In genomic region chr14:82359201-82359600, GRCh38 we compare ENCODE assay signal across 30 cellular contexts.
"Had no signal": no experiment of that assay in that cellular context is flagged by ENCODE, and none has a peak within 500 bp of the region (broad histone marks: within the 10 kb centered on the region; RNA-seq: fewer than 3 reads in every experiment).

No MANE protein-coding gene starts in this region.

- H3K27me3 ChIP-seq: adrenal gland, ascending aorta, body of pancreas, brain microvascular endothelial cell, breast epithelium, cardiac muscle cell had no signal

- H3K27ac ChIP-seq: adrenal gland, ascending aorta, body of pancreas, brain microvascular endothelial cell, breast epithelium, cardiac muscle cell had no signal

- H3K4me3 ChIP-seq: adrenal gland, ascending aorta, body of pancreas, breast epithelium, cardiac muscle cell had no signal

- DNase-seq: activated effector memory CD4-positive, alpha-beta T cell treated with anti-CD3 and anti-CD28 coated beads, Interleukin-2, amount 50 U/mL, for 16 hours; activated effector memory CD4-positive, alpha-beta T cell treated with Interleukin-2 at 50 U/mL for 16 hours; activated gamma-delta T cell; activated gamma-delta T cell treated with Interleukin-2 at 50 U/mL for 16 hours; activated naive CD4-positive, alpha-beta T cell; activated naive CD4-positive, alpha-beta T cell treated with anti-CD3 and anti-CD28 coated beads for 36 hours; activated naive CD4-positive, alpha-beta T cell treated with anti-CD3 and anti-CD28 coated beads, Interleukin-2, amount 10 ng/mL, durations not matched to agents 7 days and 5 days; activated naive CD4-positive, alpha-beta T cell treated with anti-CD3 and anti-CD28 coated beads, Interleukin-2, amount 50 U/mL, for 16 hours; activated naive CD4-positive, alpha-beta T cell treated with Interleukin-2 at 50 U/mL for 16 hours; activated naive CD8-positive, alpha-beta T cell treated with anti-CD3 and anti-CD28 coated beads for 36 hours; activated naive CD8-positive, alpha-beta T cell treated with anti-CD3 and anti-CD28 coated beads, Interleukin-2, amount 10 ng/mL, durations not matched to agents 7 days and 5 days; activated naive CD8-positive, alpha-beta T cell treated with anti-CD3 and anti-CD28 coated beads, Interleukin-2, amount 50 U/mL, for 24 hours; activated T-cell treated with anti-CD3 and anti-CD28 coated beads for 4 hours; activated T-cell treated with anti-CD3 and anti-CD28 coated beads, Interleukin-2, amount 50 U/mL, for 1 hour; activated T-cell treated with anti-CD3 and anti-CD28 coated beads, Interleukin-2, amount 50 U/mL, for 24 hours; activated T-cell treated with anti-CD3 and anti-CD28 coated beads, Interleukin-2, amount 50 U/mL, for 4 hours; activated T-cell treated with anti-CD3 and anti-CD28 coated beads, Interleukin-2, amount 50 U/mL, for 48 hours; activated T-cell treated with anti-CD3 and anti-CD28 coated beads, Interleukin-2, amount 50 U/mL, for 72 hours; adrenal gland; amniotic stem cell; amygdala; aorta; body of pancreas; brain microvascular endothelial cell; caudate nucleus; central memory CD4-positive, alpha-beta T cell; cerebellar nuclear complex had no signal
